ENCODE assay signal across 12 cellular contexts in genomic region chr1:10730985-10731384, GRCh38.
A peak's percentile ranks its signal among the peaks of the same experiment; 100 is the strongest.
DNase-seq lines count a peak whose midpoint lies in the region; ATAC-seq and TF ChIP-seq lines count a peak whose summit lies in the region.
"Had no signal": no experiment of that assay in that cellular context is flagged by ENCODE, and none has a peak within 500 bp of the region (broad histone marks: within the 10 kb centered on the region; RNA-seq: fewer than 3 reads in every experiment).

No MANE protein-coding gene starts in this region.

- no peaks in the 10 kb centered on the region for H3K36me3 ChIP-seq in body of pancreas (replicated peaks in 1 of 2; ENCODE audit: insufficient read depth in 1 of 2, low read depth in 2 of 2)
- H3K36me3 ChIP-seq: sigmoid colon had no signal

- no peak for DNase-seq in activated CD4-positive, CD25-positive, alpha-beta regulatory T cell treated with anti-CD3 and anti-CD28 coated beads, Interleukin-2, amount 50 U/mL, for 72 hours
- DNase-seq in NCI-H460 (ENCODE audit: extremely low read depth, low read depth) (peak; percentile 88), epithelial cell of esophagus (ENCODE audit: low read depth) (peak; percentile 92), renal cortical epithelial cell (ENCODE audit: low read depth) (peak; percentile 91), DMS79 (lab: John Stamatoyannopoulos, UW) (no peak), body of pancreas (no peak)
- no peak for DNase-seq in stimulated activated CD4-positive, alpha-beta T cell treated with anti-CD3 and anti-CD28 coated beads, Interleukin-12 subunit alpha, Interleukin-12 subunit beta, amount 100 ng/mL, for 4 hours
- DNase-seq: activated CD4-positive, CD25-positive, alpha-beta regulatory T cell; amygdala; NCI-H2081 treated with DMSO at 0.1 percent for 48 hours; sigmoid colon had no signal

- no peaks in the 10 kb centered on the region for H3K27me3 ChIP-seq in body of pancreas
- H3K27me3 ChIP-seq: sigmoid colon had no signal

- no peaks in the 10 kb centered on the region for H3K9me3 ChIP-seq in body of pancreas
- H3K9me3 ChIP-seq: sigmoid colon had no signal

- no peak overlapping the region for H3K4me3 ChIP-seq in epithelial cell of esophagus (ENCODE audit: low read length)
- H3K4me3 ChIP-seq in body of pancreas: no peak overlapping the region
- H3K4me3 ChIP-seq: sigmoid colon had no signal

- no peak overlapping the region for H3K27ac ChIP-seq in body of pancreas
- H3K27ac ChIP-seq: sigmoid colon had no signal

- no peak for TF ChIP-seq POLR2A in body of pancreas (IDR thresholded peaks at IDR 0.05)

- TF ChIP-seq CTCF in epithelial cell of esophagus (IDR thresholded peaks at IDR 0.05; ENCODE audit: insufficient read depth, low read depth, low read length, missing control alignments) (no peak), body of pancreas (IDR thresholded peaks at IDR 0.05) (no peak)

- peaks cover 25% of the 10 kb centered on the region for H3K4me1 ChIP-seq in body of pancreas

- intact Hi-C loops in body of pancreas (cut with DNase I): no loop called here

- peak; percentile 36 to 63 for ATAC-seq in activated CD4-positive, CD25-positive, alpha-beta regulatory T cell treated with anti-CD3 and anti-CD28 coated beads, Interleukin-2, amount 50 U/mL, for 24 hours
- ATAC-seq in body of pancreas: no peak

- 77 to 90% methylated on average over 7 of the region's 7 CpGs for WGBS in body of pancreas, 2 donors

Comparison
In these comparisons a context has a peak if more than half of its experiments do, and no peak if none do; other contexts are left out.
1. DNase-seq: peak in NCI-H460 (single experiment), epithelial cell of esophagus (single experiment) and renal cortical epithelial cell (single experiment); none in activated CD4-positive, CD25-positive, alpha-beta regulatory T cell treated with anti-CD3 and anti-CD28 coated beads, Interleukin-2, amount 50 U/mL, for 72 hours (single experiment), stimulated activated CD4-positive, alpha-beta T cell treated with anti-CD3 and anti-CD28 coated beads, Interleukin-12 subunit alpha, Interleukin-12 subunit beta, amount 100 ng/mL, for 4 hours (single experiment), DMS79 (single experiment) and body of pancreas (0 of 4).